In genomic region chr10:32041290-32042028, GRCh38 we compare ENCODE assay signal across 1 cellular context.
TF ChIP-seq lines count a peak whose summit lies in the region.

No MANE protein-coding gene starts in this region.

TF ChIP-seq in IMR-90, 13 proteins besides CTCF, POLR2A, EP300 and RAD21 (continued from another document):
- TF ChIP-seq ELK1 (IDR thresholded peaks at IDR 0.05; ENCODE audit: borderline replicate concordance, low read depth, low read length) (no peak), BHLHE40 (IDR thresholded peaks at IDR 0.05; ENCODE audit: low read depth, low read length) (no peak), USF2 (IDR thresholded peaks at IDR 0.05; ENCODE audit: low read depth, low read length) (no peak), CHD1 (IDR thresholded peaks at IDR 0.05; ENCODE audit: low read depth, low read length) (no peak), FOS (IDR thresholded peaks at IDR 0.05; ENCODE audit: low read depth, low read length) (no peak), CEBPB (IDR thresholded peaks at IDR 0.05; ENCODE audit: low read depth, low read length) (no peak)
TF ChIP-seq in IMR-90: peak in this region for 0.
